In the genomic region with DNA sequence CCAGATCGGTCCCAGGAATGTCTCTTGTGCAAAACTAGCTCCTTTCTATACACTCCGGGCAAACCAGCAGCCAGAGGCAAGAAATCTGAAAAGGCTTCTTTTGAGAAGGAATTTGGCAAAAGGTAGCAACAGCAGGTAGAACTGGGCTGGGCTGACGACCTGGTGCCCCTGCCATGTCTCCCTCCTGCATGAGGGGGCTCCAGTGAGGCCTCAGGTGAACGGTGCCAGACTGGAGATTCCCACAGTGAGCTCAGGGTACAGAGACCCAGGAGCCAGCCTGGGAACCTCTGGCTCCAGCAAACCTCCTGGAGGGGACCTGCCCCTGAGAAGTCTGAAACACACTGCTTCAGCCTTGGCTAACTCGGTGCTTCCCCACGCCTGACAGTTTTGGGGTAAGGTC, we compare ENCODE assay signal across 1 cellular context.
TF ChIP-seq lines count a peak whose summit lies in the region.

No MANE protein-coding gene starts in this region.

TF ChIP-seq in K562, 482 proteins besides CTCF, POLR2A, EP300 and RAD21 (continued from another document):
- TF ChIP-seq ZBTB49 (CRISPR knock-in tag; IDR thresholded peaks at IDR 0.05; ENCODE audit: borderline replicate concordance) (no peak), USF1 (CRISPR knock-in tag; IDR thresholded peaks at IDR 0.05) (no peak), MAFF (IDR thresholded peaks at IDR 0.05; ENCODE audit: low read length) (no peak), CEBPB (tag; IDR thresholded peaks at IDR 0.05) (no peak), FUS (optimal IDR thresholded peaks at IDR 0.05; ENCODE audit: low read depth, low read length) (no peak), ASH1L (IDR thresholded peaks at IDR 0.05; ENCODE audit: borderline replicate concordance, low read depth, partially characterized antibody) (no peak), SMARCA5 (IDR thresholded peaks at IDR 0.05) (no peak), ZNF707 (CRISPR knock-in tag; conservative IDR thresholded peaks at IDR 0.05) (no peak), CBFA2T2 (conservative IDR thresholded peaks at IDR 0.05) (no peak)
